In genomic region chr12:55996201-55996714, GRCh38 we compare ENCODE assay signal across 8 cellular contexts. TPM values are rescaled to one million over a fixed set of nuclear protein-coding genes. Genes with fewer than 3 reads are reported as not detected.
A peak's percentile ranks its signal among the peaks of the same experiment; 100 is the strongest.
DNase-seq lines count a peak whose midpoint lies in the region; ATAC-seq and TF ChIP-seq lines count a peak whose summit lies in the region.

No MANE protein-coding gene starts in this region.

- in situ Hi-C loops in astrocyte of the spinal cord (cut with HindIII; ENCODE audit: low sequenced_read_pairs) = no loop called here

- no peak for TF ChIP-seq EP300 in sigmoid colon (IDR thresholded peaks at IDR 0.05)

- ATAC-seq in GM19324 (IDR thresholded peaks at IDR 0.05; ENCODE audit: low FRiP score, unreplicated experiment) = no peak
- no peak for ATAC-seq in HG03442 (IDR thresholded peaks at IDR 0.05; ENCODE audit: unreplicated experiment)

- TF ChIP-seq POLR2A in sigmoid colon (IDR thresholded peaks at IDR 0.05) = no peak

- TF ChIP-seq CTCF in astrocyte of the spinal cord (IDR thresholded peaks at IDR 0.05; ENCODE audit: low read depth, low read length) = peak; percentile 79
- peak; percentile 70 to 83 (median 78) for TF ChIP-seq CTCF in sigmoid colon (IDR thresholded peaks at IDR 0.05)

- H3K27ac ChIP-seq in sigmoid colon = peak overlapping the region; percentile 84 to 91 (median 89)

- WGBS in sigmoid colon, 2 donors = 19 to 29% methylated on average over 14 of the region's 14 CpGs

- no peaks in the 10 kb centered on the region for H3K27me3 ChIP-seq in sigmoid colon

- H3K4me3 ChIP-seq in astrocyte of the spinal cord (ENCODE audit: low read depth, low read length) (peak overlapping the region; percentile 89), sigmoid colon (peak overlapping the region; percentile 42 to 76 (median 72))

- intact Hi-C loops in sigmoid colon (cut with DNase I) = loop anchor here (1.0 to 5.0 kb wide), 3 partner anchors 22 to 106 kb away; partner anchors contain the start of genes PA2G4, RAB5B and RPS26

- H3K36me3 ChIP-seq in sigmoid colon = peaks cover 20 to 61% (median 32%) of the 10 kb centered on the region in 4 donors

- peaks cover 0 to 19% (median 16%) of the 10 kb centered on the region in 4 donors for H3K4me1 ChIP-seq in sigmoid colon

- peak; percentile 28 for DNase-seq in GM04504 (ENCODE audit: low read depth)
- peak; percentile 73 for DNase-seq in NCI-H146 (lab: John Stamatoyannopoulos, UW)
- peak; percentile 34 for DNase-seq in T1000 (lab: John Stamatoyannopoulos, UW)
- DNase-seq in astrocyte of the spinal cord (ENCODE audit: low read depth, low spot score) = peak; percentile 72
- DNase-seq in hypothalamus (lab: John Stamatoyannopoulos, UW) = peak in 27 of 51 donors; percentile 3 to 68 (median 31)
- DNase-seq in sigmoid colon = peak; percentile 79

- H3K9me3 ChIP-seq in sigmoid colon = no peaks in the 10 kb centered on the region

RNA-seq across cellular contexts. Expression of gene SUOX, which starts 0.8 kb away (rescaled TPM):
- total RNA-seq in sigmoid colon = 10 to 100 TPM; 20.9 to 51.0 (median 25.4) TPM
- 10 to 100 TPM in 2 of 3 donors, 1 to 10 TPM in 1; 8.4 to 16.1 (median 15.0) TPM for polyA plus RNA-seq in sigmoid colon

RNA-seq across cellular contexts. Expression of gene RAB5B, which starts 22.4 kb away (rescaled TPM):
- total RNA-seq in sigmoid colon = 100 to 1,000 TPM in 3 of 4 donors, 10 to 100 TPM in 1; 92.8 to 102 (median 101) TPM
- 100 to 1,000 TPM in 1 of 3 donors, 10 to 100 TPM in 2; 82.8 to 113 (median 83.5) TPM for polyA plus RNA-seq in sigmoid colon

RNA-seq across cellular contexts. Expression of gene IKZF4, which starts 24.6 kb away (rescaled TPM):
- total RNA-seq in sigmoid colon = 10 to 100 TPM in 1 of 4 donors, 1 to 10 TPM in 3; 2.3 to 23.8 (median 4.9) TPM
- 1 to 10 TPM in 2 of 3 donors, under 1 TPM in 1; 0.92 to 2.4 (median 1.2) TPM for polyA plus RNA-seq in sigmoid colon

RNA-seq across cellular contexts. Expression of gene CDK2, which starts 29.6 kb away (rescaled TPM):
- 10 to 100 TPM; 11.4 to 27.7 (median 18.8) TPM for total RNA-seq in sigmoid colon
- polyA plus RNA-seq in sigmoid colon = 10 to 100 TPM in 2 of 3 donors, 1 to 10 TPM in 1; 7.2 to 23.4 (median 11.1) TPM

RNA-seq across cellular contexts. Expression of gene PMEL, which starts 30.4 kb away (rescaled TPM):
- total RNA-seq in sigmoid colon = 1 to 10 TPM in 1 of 4 donors, under 1 TPM in 1, not detected in 2; 0.71 to 1.3 TPM
- polyA plus RNA-seq in sigmoid colon = 1 to 10 TPM; 1.2 to 1.8 (median 1.7) TPM

Comparison
In these comparisons a context has a peak if more than half of its experiments do, and no peak if none do; other contexts are left out.
1. DNase-seq: peak in every context shown above with its lines; median percentile 79 in sigmoid colon; 73 in NCI-H146; 72 in astrocyte of the spinal cord; 34 in T1000; 31 in hypothalamus; 28 in GM04504.